ENCODE assay signal across 11 cellular contexts in genomic region chr17:67443931-67444597, GRCh38.
DNase-seq lines count a peak whose midpoint lies in the region; ATAC-seq, FAIRE-seq and TF ChIP-seq lines count a peak whose summit lies in the region.
"Had no signal": no experiment of that assay in that cellular context is flagged by ENCODE, and none has a peak within 500 bp of the region (broad histone marks: within the 10 kb centered on the region; RNA-seq: fewer than 3 reads in every experiment).

No MANE protein-coding gene starts in this region.

- TF ChIP-seq RAD21 in K562 (CRISPR knock-in tag; conservative IDR thresholded peaks at IDR 0.05 in 1 of 2, IDR thresholded peaks at IDR 0.05 in 1 of 2), result no peak

- H3K36me3 ChIP-seq in K562 (ENCODE audit: control insufficient read depth, insufficient read depth, low read length), result no peaks in the 10 kb centered on the region
- H3K36me3 ChIP-seq in subcutaneous abdominal adipose tissue (ENCODE audit: control insufficient read depth in 5 of 5, insufficient read depth in 5 of 5, low read length in 5 of 5), result no peaks in the 10 kb centered on the region
- H3K36me3 ChIP-seq in BE2C, result no peaks in the 10 kb centered on the region

- intact Hi-C loops in K562 (cut with micrococcal nuclease), result no loop called here

- H3K9ac ChIP-seq in K562 (ENCODE audit: insufficient read depth in 1 of 2, low read depth in 2 of 2, low read length in 2 of 2), result no peak overlapping the region
- H3K9ac ChIP-seq in subcutaneous abdominal adipose tissue (ENCODE audit: low read length in 5 of 5), result peak overlapping the region in 1 of 5 donors; percentile 37

- TF ChIP-seq EP300 in K562 (IDR thresholded peaks at IDR 0.05; ENCODE audit: low read length), result no peak

- no peaks in the 10 kb centered on the region for H3K79me2 ChIP-seq in K562 (ENCODE audit: control insufficient read depth, insufficient read depth, low read length)

- peaks cover 4% of the 10 kb centered on the region for H3K36me3 Mint-ChIP-seq in activated T-cell treated with anti-CD3 and anti-CD28 coated beads, Interleukin-2, amount 50 U/mL, for 24 hours (ENCODE audit: low read depth)
- peaks cover 4% of the 10 kb centered on the region for H3K36me3 Mint-ChIP-seq in activated T-cell treated with anti-CD3 and anti-CD28 coated beads, Interleukin-2, amount 50 U/mL, for 4 hours (ENCODE audit: insufficient read depth)
- peaks cover 27% of the 10 kb centered on the region for H3K36me3 Mint-ChIP-seq in activated CD4-positive, alpha-beta T cell treated with anti-CD3 and anti-CD28 coated beads, Interleukin-2, amount 10 ng/mL, durations not matched to agents 7 days and 5 days (ENCODE audit: low read depth)

- no peak for TF ChIP-seq POLR2A in K562 (conservative IDR thresholded peaks at IDR 0.05)

- H3K4me3 ChIP-seq in K562, result no peak overlapping the region
- no peak overlapping the region for H3K4me3 ChIP-seq in subcutaneous abdominal adipose tissue (ENCODE audit: low read depth in 1 of 5, low read length in 5 of 5)
- H3K4me3 ChIP-seq in BE2C (ENCODE audit: low read depth, low read length), result no peak overlapping the region
- H3K4me3 ChIP-seq: GM12878, PC-9 had no signal

- no peak overlapping the region for H3K4me2 ChIP-seq in K562 (ENCODE audit: insufficient read depth, low read length)
- H3K4me2 ChIP-seq: PC-9 had no signal

- no peak for ATAC-seq in activated T-cell treated with anti-CD3 and anti-CD28 coated beads, Interleukin-2, amount 50 U/mL, for 4 hours
- ATAC-seq in K562 (no peak), GM21528 (IDR thresholded peaks at IDR 0.05; ENCODE audit: low FRiP score, unreplicated experiment) (no peak)
- ATAC-seq: GM12878 had no signal

- H3K9me3 Mint-ChIP-seq in activated T-cell treated with anti-CD3 and anti-CD28 coated beads, Interleukin-2, amount 50 U/mL, for 24 hours, result no peaks in the 10 kb centered on the region
- H3K9me3 Mint-ChIP-seq in activated T-cell treated with anti-CD3 and anti-CD28 coated beads, Interleukin-2, amount 50 U/mL, for 4 hours, result no peaks in the 10 kb centered on the region
- H3K9me3 Mint-ChIP-seq in activated CD4-positive, alpha-beta T cell treated with anti-CD3 and anti-CD28 coated beads, Interleukin-2, amount 10 ng/mL, durations not matched to agents 7 days and 5 days, result no peaks in the 10 kb centered on the region

- POLR2A ChIA-PET in K562 (lab: Yijun Ruan, JAX), result no interaction called here
- POLR2A ChIA-PET in activated CD4-positive, alpha-beta T cell treated with anti-CD3 and anti-CD28 coated beads, Interleukin-2, amount 10 ng/mL, durations not matched to agents 7 days and 5 days (lab: Charles Lee), result no interaction called here

- no peak for FAIRE-seq in K562 (lab: Jason Lieb, UNC)
- FAIRE-seq: GM12878 had no signal

- no peak overlapping the region for H2AFZ ChIP-seq in K562 (ENCODE audit: low read depth, low read length)
- H2AFZ ChIP-seq: PC-9 had no signal

- H3K9me3 ChIP-seq in K562 (replicated peaks; ENCODE audit: control insufficient read depth, insufficient read depth, low read depth, low read length) (no peaks in the 10 kb centered on the region), subcutaneous abdominal adipose tissue (ENCODE audit: control insufficient read depth in 5 of 5, low read length in 5 of 5) (no peaks in the 10 kb centered on the region), BE2C (no peaks in the 10 kb centered on the region)

- H3K27ac ChIP-seq in K562 (ENCODE audit: extremely low read depth, low read depth, low read length), result no peak overlapping the region
- H3K27ac ChIP-seq in subcutaneous abdominal adipose tissue (ENCODE audit: low read depth, low read length), result peak overlapping the region; percentile 55
- H3K27ac ChIP-seq: PC-9 had no signal

- H3K27ac Mint-ChIP-seq in activated T-cell treated with anti-CD3 and anti-CD28 coated beads, Interleukin-2, amount 50 U/mL, for 24 hours, result peak overlapping the region; percentile 94
- no peak overlapping the region for H3K27ac Mint-ChIP-seq in activated CD4-positive, alpha-beta T cell treated with anti-CD3 and anti-CD28 coated beads, Interleukin-2, amount 10 ng/mL, durations not matched to agents 7 days and 5 days

- no peaks in the 10 kb centered on the region for H3K27me3 Mint-ChIP-seq in activated T-cell treated with anti-CD3 and anti-CD28 coated beads, Interleukin-2, amount 50 U/mL, for 24 hours
- no peaks in the 10 kb centered on the region for H3K27me3 Mint-ChIP-seq in activated T-cell treated with anti-CD3 and anti-CD28 coated beads, Interleukin-2, amount 50 U/mL, for 4 hours (ENCODE audit: low read depth)
- no peaks in the 10 kb centered on the region for H3K27me3 Mint-ChIP-seq in activated CD4-positive, alpha-beta T cell treated with anti-CD3 and anti-CD28 coated beads, Interleukin-2, amount 10 ng/mL, durations not matched to agents 7 days and 5 days

- peaks cover 86% of the 10 kb centered on the region for H3K4me1 Mint-ChIP-seq in activated T-cell treated with anti-CD3 and anti-CD28 coated beads, Interleukin-2, amount 50 U/mL, for 24 hours (ENCODE audit: low read depth)
- H3K4me1 Mint-ChIP-seq in activated T-cell treated with anti-CD3 and anti-CD28 coated beads, Interleukin-2, amount 50 U/mL, for 4 hours (ENCODE audit: low read depth), result peaks cover 84% of the 10 kb centered on the region
- H3K4me1 Mint-ChIP-seq in activated CD4-positive, alpha-beta T cell treated with anti-CD3 and anti-CD28 coated beads, Interleukin-2, amount 10 ng/mL, durations not matched to agents 7 days and 5 days, result peaks cover 72% of the 10 kb centered on the region

- WGBS in K562 (ENCODE audit: insufficient coverage, low coverage, missing lambda C conversion rate), result 2% methylated on average over 6 of the region's 6 CpGs

- no peak overlapping the region for H3K4me3 Mint-ChIP-seq in activated T-cell treated with anti-CD3 and anti-CD28 coated beads, Interleukin-2, amount 50 U/mL, for 24 hours
- H3K4me3 Mint-ChIP-seq in activated T-cell treated with anti-CD3 and anti-CD28 coated beads, Interleukin-2, amount 50 U/mL, for 4 hours, result no peak overlapping the region
- no peak overlapping the region for H3K4me3 Mint-ChIP-seq in activated CD4-positive, alpha-beta T cell treated with anti-CD3 and anti-CD28 coated beads, Interleukin-2, amount 10 ng/mL, durations not matched to agents 7 days and 5 days

- no peak for DNase-seq in activated T-cell treated with anti-CD3 and anti-CD28 coated beads, Interleukin-2, amount 50 U/mL, for 24 hours
- no peak for DNase-seq in activated T-cell treated with anti-CD3 and anti-CD28 coated beads, Interleukin-2, amount 50 U/mL, for 4 hours
- DNase-seq in K562 (ENCODE audit: extremely low read depth in 1 of 4, low spot score in 3 of 4) (no peak), iris pigment epithelial cell (ENCODE audit: low read depth) (peak; percentile 12), BE2C (no peak)
- DNase-seq in activated CD4-positive, alpha-beta T cell treated with anti-CD3 and anti-CD28 coated beads, Interleukin-2, amount 10 ng/mL, durations not matched to agents 7 days and 5 days, result no peak
- DNase-seq: islet precursor cell, PC-9 had no signal

- no peaks in the 10 kb centered on the region for H3K9me1 ChIP-seq in K562 (ENCODE audit: control insufficient read depth, insufficient read depth, low read length)

- H4K20me1 ChIP-seq in K562 (replicated peaks; ENCODE audit: control insufficient read depth, insufficient read depth, low read length), result no peaks in the 10 kb centered on the region

- CTCF ChIA-PET in K562 (lab: Yijun Ruan, JAX; ENCODE audit: low intra/inter-chr PET ratio), result no interaction called here
- CTCF ChIA-PET in activated CD4-positive, alpha-beta T cell treated with anti-CD3 and anti-CD28 coated beads, Interleukin-2, amount 10 ng/mL, durations not matched to agents 7 days and 5 days (lab: Charles Lee), result interaction anchor here (0.6 kb wide), 1 partner anchor 45 kb away, joined by 3 read pairs; no protein-coding TSS in a partner anchor

- no TSS peak for BruUV-seq in K562 (replicated peaks; lab: Mats Ljungman, UMichigan)

- no peak for TF ChIP-seq CTCF in K562 (IDR thresholded peaks at IDR 0.05 in 2 of 3, conservative IDR thresholded peaks at IDR 0.05 in 1 of 3; ENCODE audit: insufficient read depth in 2 of 3, low read depth in 1 of 3, low read length in 3 of 3)
- no peak for TF ChIP-seq CTCF in BE2C (IDR thresholded peaks at IDR 0.05; ENCODE audit: low read depth, low read length)

- in situ Hi-C loops in K562 (cut with MboI), result no loop called here

- H3K4me1 ChIP-seq in K562 (replicated peaks in 1 of 2; ENCODE audit: control insufficient read depth in 2 of 2, insufficient read depth in 2 of 2, low read length in 2 of 2), result no peaks in the 10 kb centered on the region
- H3K4me1 ChIP-seq in subcutaneous abdominal adipose tissue (ENCODE audit: control insufficient read depth in 5 of 5, insufficient read depth in 5 of 5, low read length in 5 of 5), result peaks cover 0 to 39% (median 6%) of the 10 kb centered on the region in 5 donors
- no peaks in the 10 kb centered on the region; the same call in 1 of the 2 replicates for H3K4me1 ChIP-seq in BE2C

- H3K27me3 ChIP-seq in K562 (ENCODE audit: control insufficient read depth in 2 of 2, insufficient read depth in 2 of 2, low read length in 2 of 2) (peaks cover 38 to 67% of the 10 kb centered on the region in 2 experiments), subcutaneous abdominal adipose tissue (ENCODE audit: control insufficient read depth in 5 of 5, insufficient read depth in 4 of 5, low read length in 5 of 5) (no peaks in the 10 kb centered on the region), BE2C (no peaks in the 10 kb centered on the region)

TF ChIP-seq in K562, 482 proteins besides CTCF, POLR2A, EP300 and RAD21 (continues in another document):
- TF ChIP-seq TBL1XR1 (IDR thresholded peaks at IDR 0.05; ENCODE audit: low read length in 2 of 2) (no peak), KLF6 (CRISPR knock-in tag; IDR thresholded peaks at IDR 0.05; ENCODE audit: borderline replicate concordance) (no peak), MEIS2 (IDR thresholded peaks at IDR 0.05; ENCODE audit: partially characterized antibody) (peak; percentile 71), VEZF1 (CRISPR knock-in tag; IDR thresholded peaks at IDR 0.05) (peak; percentile 71), RCOR1 (IDR thresholded peaks at IDR 0.05; ENCODE audit: borderline replicate concordance in 1 of 2, low read depth in 2 of 2, low read length in 2 of 2) (no peak)
